In the genomic region with DNA sequence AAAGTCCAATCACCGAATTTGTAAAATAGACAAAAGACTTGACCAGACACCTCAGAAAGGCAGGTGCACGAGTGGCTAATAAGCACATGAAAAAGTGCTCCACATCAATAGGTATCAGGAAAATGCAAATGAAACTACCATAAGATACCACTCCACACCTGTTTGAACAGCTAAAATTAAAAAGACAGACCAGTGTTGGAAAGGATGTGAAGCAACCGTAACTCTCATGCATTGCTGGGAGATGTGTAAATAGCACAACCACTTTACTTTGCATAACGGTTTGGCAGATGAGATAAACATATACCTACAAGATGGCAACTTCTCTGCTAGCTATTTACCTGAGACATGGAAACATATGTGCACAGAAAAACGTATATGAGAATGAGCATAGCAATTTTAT, we compare ENCODE assay signal across 19 cellular contexts. TPM values are rescaled to one million over a fixed set of nuclear protein-coding genes. Genes with fewer than 3 reads are reported as not detected.
DNase-seq lines count a peak whose midpoint lies in the region; ATAC-seq, FAIRE-seq and TF ChIP-seq lines count a peak whose summit lies in the region.
"Had no signal": no experiment of that assay in that cellular context is flagged by ENCODE, and none has a peak within 500 bp of the region (broad histone marks: within the 10 kb centered on the region; RNA-seq: fewer than 3 reads in every experiment).

No MANE protein-coding gene starts in this region.

- no peaks in the 10 kb centered on the region for H3K27me3 ChIP-seq in GM12878 (replicated peaks in 1 of 2; ENCODE audit: control insufficient read depth in 2 of 2, insufficient read depth in 2 of 2, low read length in 1 of 2)
- H3K27me3 ChIP-seq: esophagus muscularis mucosa, sigmoid colon, uterus had no signal

- peak overlapping the region; percentile 28 for H3K4me2 ChIP-seq in GM12878 (ENCODE audit: control insufficient read depth, insufficient read depth)
- H3K4me2 ChIP-seq: GM23338, SK-N-SH had no signal

- no peak for FAIRE-seq in GM12878 (lab: Jason Lieb, UNC)

- H3K27ac Mint-ChIP-seq in activated naive CD4-positive, alpha-beta T cell treated with anti-CD3 and anti-CD28 coated beads, Interleukin-2, amount 10 ng/mL, durations not matched to agents 7 days and 5 days: no peak overlapping the region
- H3K27ac Mint-ChIP-seq: activated CD4-positive, alpha-beta T cell treated with anti-CD3 and anti-CD28 coated beads, Interleukin-2, amount 10 ng/mL, durations not matched to agents 7 days and 5 days; GM23338 had no signal

- H3K9ac ChIP-seq in GM12878 (ENCODE audit: control insufficient read depth, insufficient read depth, low read length): no peak overlapping the region
- H3K9ac ChIP-seq: SK-N-SH had no signal

- H4K20me1 ChIP-seq in GM12878 (ENCODE audit: control insufficient read depth, insufficient read depth): no peaks in the 10 kb centered on the region

- no peak overlapping the region for H3K4me3 ChIP-seq in GM12878
- H3K4me3 ChIP-seq: esophagus muscularis mucosa, GM23338, sigmoid colon, uterus had no signal

- H3K27ac ChIP-seq in GM12878 (ENCODE audit: control insufficient read depth, insufficient read depth): no peak overlapping the region
- H3K27ac ChIP-seq: esophagus muscularis mucosa, sigmoid colon, uterus had no signal

- DNase-seq in NCI-H2107 treated with DMSO at 0.1 percent for 48 hours (lab: John Stamatoyannopoulos, UW; ENCODE audit: unreplicated experiment): peak; percentile 29
- DNase-seq in NCI-H2107 (lab: John Stamatoyannopoulos, UW): no peak
- peak; percentile 23 for DNase-seq in GM12878 (ENCODE audit: low read depth, low spot score)
- DNase-seq in activated naive CD4-positive, alpha-beta T cell treated with anti-CD3 and anti-CD28 coated beads, Interleukin-2, amount 10 ng/mL, durations not matched to agents 7 days and 5 days: no peak
- no peak for DNase-seq in NCI-H1930 (lab: John Stamatoyannopoulos, UW)
- DNase-seq in GM10248 (ENCODE audit: extremely low spot score): no peak
- DNase-seq: 8988T; activated CD4-positive, alpha-beta T cell treated with anti-CD3 and anti-CD28 coated beads, Interleukin-2, amount 10 ng/mL, durations not matched to agents 7 days and 5 days; activated naive CD4-positive, alpha-beta T cell; DMS79 treated with DMSO at 0.1 percent for 48 hours; KG1; sigmoid colon; SK-N-SH; uterus had no signal

- intact Hi-C loops in GM12878 (cut with micrococcal nuclease; ENCODE audit: unreplicated experiment): no loop called here

- no peak for TF ChIP-seq POLR2A in GM12878 (IDR thresholded peaks at IDR 0.05; ENCODE audit: low read depth, low read length)

- H3K4me1 Mint-ChIP-seq in activated naive CD4-positive, alpha-beta T cell treated with anti-CD3 and anti-CD28 coated beads, Interleukin-2, amount 10 ng/mL, durations not matched to agents 7 days and 5 days: peaks cover 12% of the 10 kb centered on the region

- SMC1A ChIA-PET in GM12878 (lab: Charles Lee; ENCODE audit: uncharacterized antibody, unreplicated experiment): no interaction called here

- ATAC-seq in GM21723 (IDR thresholded peaks at IDR 0.05; ENCODE audit: unreplicated experiment) (peak; percentile 89), HG03159 (IDR thresholded peaks at IDR 0.05; ENCODE audit: unreplicated experiment) (peak; percentile 90), GM12878 (peak; percentile 79)
- ATAC-seq: GM23338 had no signal

- POLR2A ChIA-PET in GM12878 (lab: Charles Lee): no interaction called here
- POLR2A ChIA-PET in GM10248 (lab: Yijun Ruan, JAX): no interaction called here

- no peaks in the 10 kb centered on the region for H3K9me3 Mint-ChIP-seq in activated naive CD4-positive, alpha-beta T cell treated with anti-CD3 and anti-CD28 coated beads, Interleukin-2, amount 10 ng/mL, durations not matched to agents 7 days and 5 days
- H3K9me3 Mint-ChIP-seq: activated CD4-positive, alpha-beta T cell treated with anti-CD3 and anti-CD28 coated beads, Interleukin-2, amount 10 ng/mL, durations not matched to agents 7 days and 5 days; GM23338 had no signal

- CTCF ChIA-PET in GM12878 (lab: Yijun Ruan, JAX): no interaction called here
- CTCF ChIA-PET in activated naive CD4-positive, alpha-beta T cell treated with anti-CD3 and anti-CD28 coated beads, Interleukin-2, amount 10 ng/mL, durations not matched to agents 7 days and 5 days (lab: Charles Lee): no interaction called here
- CTCF ChIA-PET in GM10248 (lab: Yijun Ruan, JAX): no interaction called here

- H3K9me3 ChIP-seq in GM12878 (replicated peaks; ENCODE audit: control insufficient read depth, insufficient read depth, low read length): no peaks in the 10 kb centered on the region
- H3K9me3 ChIP-seq: esophagus muscularis mucosa, sigmoid colon, SK-N-SH, uterus had no signal

- 4% methylated on average over 5 of the region's 5 CpGs for WGBS in GM12878 (ENCODE audit: insufficient coverage, insufficient replicate concordance, low lambda C conversion rate, missing lambda C conversion rate)

- TF ChIP-seq CTCF in GM12878 (IDR thresholded peaks at IDR 0.05 in 2 of 3, conservative IDR thresholded peaks at IDR 0.05 in 1 of 3; ENCODE audit: control insufficient read depth in 2 of 3, extremely low read depth in 1 of 3, insufficient read depth in 1 of 3, low read depth in 3 of 3, low read length in 3 of 3) (no peak), GM10248 (IDR thresholded peaks at IDR 0.05; ENCODE audit: control extremely low read depth, extremely low read depth, low read depth, missing control alignments) (no peak)

- H3K27me3 Mint-ChIP-seq in activated naive CD4-positive, alpha-beta T cell treated with anti-CD3 and anti-CD28 coated beads, Interleukin-2, amount 10 ng/mL, durations not matched to agents 7 days and 5 days: no peaks in the 10 kb centered on the region
- H3K27me3 Mint-ChIP-seq: activated CD4-positive, alpha-beta T cell treated with anti-CD3 and anti-CD28 coated beads, Interleukin-2, amount 10 ng/mL, durations not matched to agents 7 days and 5 days had no signal

- no peaks in the 10 kb centered on the region for H3K36me3 ChIP-seq in GM12878 (ENCODE audit: control insufficient read depth in 2 of 2, insufficient read depth in 2 of 2, low read length in 1 of 2)
- H3K36me3 ChIP-seq: esophagus muscularis mucosa, sigmoid colon, uterus had no signal

- H2AFZ ChIP-seq in GM12878 (ENCODE audit: control insufficient read depth, low read depth, low read length): no peak overlapping the region
- H2AFZ ChIP-seq: GM23338 had no signal

- no peaks in the 10 kb centered on the region for H3K79me2 ChIP-seq in GM12878 (ENCODE audit: control insufficient read depth, insufficient read depth, low read length)

- no peak for TF ChIP-seq EP300 in GM12878 (IDR thresholded peaks at IDR 0.05; ENCODE audit: borderline replicate concordance in 1 of 2, control insufficient read depth in 1 of 2, low read depth in 2 of 2, low read length in 2 of 2)

- in situ Hi-C loops in GM12878 (cut with MboI): no loop called here

- H3K36me3 Mint-ChIP-seq in activated naive CD4-positive, alpha-beta T cell treated with anti-CD3 and anti-CD28 coated beads, Interleukin-2, amount 10 ng/mL, durations not matched to agents 7 days and 5 days: no peaks in the 10 kb centered on the region

- 0 out of 2 replicates have a peak, but pooled peaks cover 5% of the 10 kb centered on the region for H3K4me1 ChIP-seq in GM12878 (ENCODE audit: control insufficient read depth, insufficient read depth, low read length)
- H3K4me1 ChIP-seq: uterus had no signal

- TF ChIP-seq RAD21 in GM12878 (IDR thresholded peaks at IDR 0.05; ENCODE audit: insufficient read depth, low read depth, low read length): no peak

- no TSS peak for BruUV-seq in GM12878 (replicated peaks; lab: Mats Ljungman, UMichigan)

- H3K4me3 Mint-ChIP-seq in activated naive CD4-positive, alpha-beta T cell treated with anti-CD3 and anti-CD28 coated beads, Interleukin-2, amount 10 ng/mL, durations not matched to agents 7 days and 5 days: no peak overlapping the region
- H3K4me3 Mint-ChIP-seq: activated CD4-positive, alpha-beta T cell treated with anti-CD3 and anti-CD28 coated beads, Interleukin-2, amount 10 ng/mL, durations not matched to agents 7 days and 5 days; GM23338 had no signal

- RAD21 ChIA-PET in GM12878 (lab: Charles Lee; ENCODE audit: unreplicated experiment): no interaction called here

TF ChIP-seq in GM12878, 131 proteins besides CTCF, POLR2A, EP300 and RAD21 (continues in another document):
- TF ChIP-seq, protein P1, sequence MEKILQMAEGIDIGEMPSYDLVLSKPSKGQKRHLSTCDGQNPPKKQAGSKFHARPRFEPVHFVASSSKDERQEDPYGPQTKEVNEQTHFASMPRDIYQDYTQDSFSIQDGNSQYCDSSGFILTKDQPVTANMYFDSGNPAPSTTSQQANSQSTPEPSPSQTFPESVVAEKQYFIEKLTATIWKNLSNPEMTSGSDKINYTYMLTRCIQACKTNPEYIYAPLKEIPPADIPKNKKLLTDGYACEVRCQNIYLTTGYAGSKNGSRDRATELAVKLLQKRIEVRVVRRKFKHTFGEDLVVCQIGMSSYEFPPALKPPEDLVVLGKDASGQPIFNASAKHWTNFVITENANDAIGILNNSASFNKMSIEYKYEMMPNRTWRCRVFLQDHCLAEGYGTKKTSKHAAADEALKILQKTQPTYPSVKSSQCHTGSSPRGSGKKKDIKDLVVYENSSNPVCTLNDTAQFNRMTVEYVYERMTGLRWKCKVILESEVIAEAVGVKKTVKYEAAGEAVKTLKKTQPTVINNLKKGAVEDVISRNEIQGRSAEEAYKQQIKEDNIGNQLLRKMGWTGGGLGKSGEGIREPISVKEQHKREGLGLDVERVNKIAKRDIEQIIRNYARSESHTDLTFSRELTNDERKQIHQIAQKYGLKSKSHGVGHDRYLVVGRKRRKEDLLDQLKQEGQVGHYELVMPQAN (conservative IDR thresholded peaks at IDR 0.05): no peak
- TF ChIP-seq POU2F2 (IDR thresholded peaks at IDR 0.05; ENCODE audit: borderline replicate concordance, low read depth, low read length): 0 out of 3 replicates have a peak, but pooled peaks have one; percentile 13

RNA-seq across cellular contexts. Expression of gene CADPS, which starts 56.9 kb away (rescaled TPM):
- 0.33 TPM in 1 of 2 replicates, not detected in the other for total RNA-seq in GM12878 (2013; cell fraction: nucleolus; rRNA removed)
- total RNA-seq in GM12878 (2014; rRNA removed) (not detected in 2 replicates), GM12878 (2014; rRNA removed; fragmentation: Illumina TruSeq; extraction: Trizol) (not detected in 2 replicates), GM12878 (2021) (not detected in 2 replicates)
- polyA plus RNA-seq in GM12878 (2011; ENCODE audit: low read depth): not detected
- polyA plus RNA-seq in GM12878 (2011; rRNA removed) (0.19 and 0.20 TPM in 2 replicates), GM12878 (2014; fragmentation: Illumina TruSeq; extraction: Trizol) (not detected in 2 replicates), GM12878 (2014; fragmentation: Nextera tagmentation; extraction: Ambion mirVana) (not detected), GM12878 (2014; rRNA removed) (not detected in 2 replicates), GM12878 (2016; fragmentation: Nextera tagmentation; extraction: Ambion mirVana) (not detected)
- 0.08 and 0.40 TPM in 2 replicates for polyA plus RNA-seq in GM12878 (2011; cell fraction: cytosol; rRNA removed)
- 0.12 and 0.28 TPM in 2 replicates for polyA plus RNA-seq in GM12878 (2011; cell fraction: nucleus; rRNA removed)
- 0.07 TPM in 1 of 2 replicates, not detected in the other for polyA plus RNA-seq in GM12878 (2012)
- polyA minus RNA-seq in GM12878 (2011; rRNA and poly(A)+ RNA removed): 0.41 TPM in 1 of 2 replicates, not detected in the other
- polyA minus RNA-seq in GM12878 (2011; cell fraction: cytosol; rRNA and poly(A)+ RNA removed): not detected in 2 replicates
- polyA minus RNA-seq in GM12878 (2011; cell fraction: nucleus; rRNA and poly(A)+ RNA removed): 0.67 TPM in 1 of 2 replicates, not detected in the other
- total RNA-seq: activated CD4-positive, alpha-beta T cell treated with anti-CD3 and anti-CD28 coated beads, Interleukin-2, amount 10 ng/mL, durations not matched to agents 7 days and 5 days; NCI-H460 had no signal

Comparison
In these comparisons a context has a peak if more than half of its experiments do, and no peak if none do; other contexts are left out.
1. DNase-seq: peak in NCI-H2107 treated with DMSO at 0.1 percent for 48 hours (single experiment) and GM12878 (single experiment); none in NCI-H2107 (single experiment), activated naive CD4-positive, alpha-beta T cell treated with anti-CD3 and anti-CD28 coated beads, Interleukin-2, amount 10 ng/mL, durations not matched to agents 7 days and 5 days (single experiment), NCI-H1930 (0 of 2) and GM10248 (single experiment).
2. Peak in every context shown above with its lines, with median percentiles within 50 percentile points of each other: ATAC-seq.